Comparison of ENCODE assay signal across 9 cellular contexts in genomic region chr10:6140965-6141295, GRCh38. TPM values are rescaled to one million over a fixed set of nuclear protein-coding genes. Genes with fewer than 3 reads are reported as not detected.
DNase-seq lines count a peak whose midpoint lies in the region; ATAC-seq and TF ChIP-seq lines count a peak whose summit lies in the region.
"Had no signal": no experiment of that assay in that cellular context is flagged by ENCODE, and none has a peak within 500 bp of the region (broad histone marks: within the 10 kb centered on the region; RNA-seq: fewer than 3 reads in every experiment).

No MANE protein-coding gene starts in this region.

- no peaks in the 10 kb centered on the region; the same call in 1 of the 2 replicates for H3K27me3 ChIP-seq in OCI-LY1 (ENCODE audit: insufficient read depth, low read length)
- peaks cover 0 to 27% (median 0%) of the 10 kb centered on the region in 4 donors for H3K27me3 ChIP-seq in esophagus muscularis mucosa
- no peaks in the 10 kb centered on the region for H3K27me3 ChIP-seq in suprapubic skin

- no peaks in the 10 kb centered on the region for H3K9me3 ChIP-seq in OCI-LY1 (ENCODE audit: low read length)
- H3K9me3 ChIP-seq in esophagus muscularis mucosa, result no peaks in the 10 kb centered on the region
- no peaks in the 10 kb centered on the region for H3K9me3 ChIP-seq in suprapubic skin

- peak overlapping the region; percentile 67 for H3K4me3 Mint-ChIP-seq in activated T-cell treated with anti-CD3 and anti-CD28 coated beads, Interleukin-2, amount 50 U/mL, for 24 hours
- peak overlapping the region in 1 of 2 donors; percentile 6 for H3K4me3 Mint-ChIP-seq in stimulated activated naive B cell treated with anti-CD40 and anti-IgM and Interleukin-4, amounts not matched to agents 10 μg/mL and 1 μg/mL and 100 μg/mL, for 72 hours

- no peaks in the 10 kb centered on the region for H3K36me3 ChIP-seq in OCI-LY1 (ENCODE audit: insufficient read depth, low read length)
- no peaks in the 10 kb centered on the region for H3K36me3 ChIP-seq in esophagus muscularis mucosa
- no peaks in the 10 kb centered on the region for H3K36me3 ChIP-seq in suprapubic skin

- H3K9ac ChIP-seq in OCI-LY1 (ENCODE audit: low read length), result no peak overlapping the region

- TF ChIP-seq POLR2A in esophagus muscularis mucosa (IDR thresholded peaks at IDR 0.05; ENCODE audit: low read depth), result no peak
- no peak for TF ChIP-seq POLR2A in suprapubic skin (IDR thresholded peaks at IDR 0.05)

- no peaks in the 10 kb centered on the region for H3F3A ChIP-seq in OCI-LY1 (ENCODE audit: insufficient read depth, low read length)

- H3K27me3 Mint-ChIP-seq in activated T-cell treated with anti-CD3 and anti-CD28 coated beads, Interleukin-2, amount 50 U/mL, for 24 hours, result no peaks in the 10 kb centered on the region
- peaks cover 21 to 30% of the 10 kb centered on the region in 2 donors for H3K27me3 Mint-ChIP-seq in stimulated activated naive B cell treated with anti-CD40 and anti-IgM and Interleukin-4, amounts not matched to agents 10 μg/mL and 1 μg/mL and 100 μg/mL, for 72 hours

- no peaks in the 10 kb centered on the region for H3K9me2 ChIP-seq in OCI-LY1 (ENCODE audit: low read depth, low read length)

- 74% methylated on average over 8 of the region's 8 CpGs for WGBS in esophagus muscularis mucosa
- 76% methylated on average over 7 of the region's 8 CpGs for WGBS in suprapubic skin

- H3K27ac ChIP-seq in OCI-LY1 (ENCODE audit: low read depth, low read length, poor library complexity, severe bottlenecking), result no peak overlapping the region
- H3K27ac ChIP-seq in esophagus muscularis mucosa (replicated peaks in 1 of 4), result no peak overlapping the region
- peak overlapping the region; percentile 77 for H3K27ac ChIP-seq in suprapubic skin
- H3K27ac ChIP-seq: C4-2B had no signal

- intact Hi-C loops in esophagus muscularis mucosa (cut with DNase I), result loop anchor here (5.0 kb wide), 1 partner anchor 34 kb away; no protein-coding TSS in a partner anchor

- TF ChIP-seq EP300 in esophagus muscularis mucosa (IDR thresholded peaks at IDR 0.05), result no peak
- TF ChIP-seq EP300 in suprapubic skin (IDR thresholded peaks at IDR 0.05), result no peak

- no peaks in the 10 kb centered on the region for H3K79me2 ChIP-seq in OCI-LY1 (ENCODE audit: insufficient read depth, low read length)

- no peak for TF ChIP-seq CTCF in OCI-LY1 (IDR thresholded peaks at IDR 0.05; ENCODE audit: low read length)
- TF ChIP-seq CTCF in esophagus muscularis mucosa (IDR thresholded peaks at IDR 0.05), result no peak
- TF ChIP-seq CTCF in suprapubic skin (IDR thresholded peaks at IDR 0.05), result no peak

- H3K36me3 Mint-ChIP-seq in activated T-cell treated with anti-CD3 and anti-CD28 coated beads, Interleukin-2, amount 50 U/mL, for 24 hours (ENCODE audit: low read depth), result peaks cover 3% of the 10 kb centered on the region
- H3K36me3 Mint-ChIP-seq in stimulated activated naive B cell treated with anti-CD40 and anti-IgM and Interleukin-4, amounts not matched to agents 10 μg/mL and 1 μg/mL and 100 μg/mL, for 72 hours, result no peaks in the 10 kb centered on the region

- H4K20me1 ChIP-seq in OCI-LY1 (ENCODE audit: insufficient read depth, low read length), result no peaks in the 10 kb centered on the region

- no peaks in the 10 kb centered on the region for H3K9me3 Mint-ChIP-seq in activated T-cell treated with anti-CD3 and anti-CD28 coated beads, Interleukin-2, amount 50 U/mL, for 24 hours
- H3K9me3 Mint-ChIP-seq in stimulated activated naive B cell treated with anti-CD40 and anti-IgM and Interleukin-4, amounts not matched to agents 10 μg/mL and 1 μg/mL and 100 μg/mL, for 72 hours, result no peaks in the 10 kb centered on the region

- peak overlapping the region; percentile 18 for H3K4me3 ChIP-seq in OCI-LY1 (ENCODE audit: low read depth, low read length, poor library complexity, severe bottlenecking)
- peak overlapping the region in 3 of 4 donors; percentile 1 to 33 (median 25) for H3K4me3 ChIP-seq in esophagus muscularis mucosa
- peak overlapping the region; percentile 28 for H3K4me3 ChIP-seq in suprapubic skin

- H2AFZ ChIP-seq in OCI-LY1 (ENCODE audit: low read length), result no peak overlapping the region

- peak overlapping the region; percentile 47 for H3K4me2 ChIP-seq in OCI-LY1 (ENCODE audit: low read length)

- DNase-seq in activated T-cell treated with anti-CD3 and anti-CD28 coated beads, Interleukin-2, amount 50 U/mL, for 24 hours, result peak; percentile 59
- DNase-seq in activated T-cell treated with anti-CD3 and anti-CD28 coated beads for 4 hours (no peak), esophagus muscularis mucosa (ENCODE audit: extremely low spot score) (no peak), suprapubic skin (ENCODE audit: low spot score in 2 of 2) (no peak), RKO (ENCODE audit: low spot score) (no peak), SK-N-DZ (ENCODE audit: low spot score) (no peak)
- DNase-seq in stimulated activated naive B cell treated with anti-CD40 and anti-IgM and Interleukin-4, amounts not matched to agents 10 μg/mL and 1 μg/mL and 100 μg/mL, for 72 hours, result no peak

- H3K27ac Mint-ChIP-seq in activated T-cell treated with anti-CD3 and anti-CD28 coated beads, Interleukin-2, amount 50 U/mL, for 24 hours, result peak overlapping the region; percentile 97
- no peak overlapping the region for H3K27ac Mint-ChIP-seq in stimulated activated naive B cell treated with anti-CD40 and anti-IgM and Interleukin-4, amounts not matched to agents 10 μg/mL and 1 μg/mL and 100 μg/mL, for 72 hours

- H3K4me1 ChIP-seq in OCI-LY1 (ENCODE audit: insufficient read depth, low read length, severe bottlenecking) (peaks cover 25% of the 10 kb centered on the region), esophagus muscularis mucosa (peaks cover 4 to 20% (median 11%) of the 10 kb centered on the region in 4 donors), suprapubic skin (peaks cover 57% of the 10 kb centered on the region)

- peaks cover 84% of the 10 kb centered on the region for H3K4me1 Mint-ChIP-seq in activated T-cell treated with anti-CD3 and anti-CD28 coated beads, Interleukin-2, amount 50 U/mL, for 24 hours (ENCODE audit: low read depth)
- peaks cover 31 to 58% of the 10 kb centered on the region in 2 donors for H3K4me1 Mint-ChIP-seq in stimulated activated naive B cell treated with anti-CD40 and anti-IgM and Interleukin-4, amounts not matched to agents 10 μg/mL and 1 μg/mL and 100 μg/mL, for 72 hours

- ATAC-seq in stimulated activated naive B cell treated with anti-CD40 and anti-IgM and Interleukin-4, amounts not matched to agents 10 μg/mL and 1 μg/mL and 100 μg/mL, for 72 hours (replicated peaks), result no peak

RNA-seq across cellular contexts. Expression of gene RBM17, which starts 52.1 kb away (rescaled TPM):
- total RNA-seq in esophagus muscularis mucosa (10 to 100 TPM; 48.5 to 72.9 (median 59.5) TPM), suprapubic skin (10 to 100 TPM; 31.9 to 85.6 (median 42.9) TPM)
- 53.5 and 71.4 TPM in 2 replicates for polyA plus RNA-seq in SK-N-DZ (2014; cell fraction: cytosol; rRNA removed)
- polyA plus RNA-seq in SK-N-DZ (2014; cell fraction: nucleus; rRNA removed), result 213 and 282 TPM in 2 replicates
